In genomic region chr10:106320876-106321275, GRCh38 we compare ENCODE assay signal across 39 cellular contexts.
"Had no signal": no experiment of that assay in that cellular context is flagged by ENCODE, and none has a peak within 500 bp of the region (broad histone marks: within the 10 kb centered on the region; RNA-seq: fewer than 3 reads in every experiment).

No MANE protein-coding gene starts in this region.

- H3K9me3 ChIP-seq: adrenal gland, ascending aorta, body of pancreas had no signal

- ATAC-seq: activated naive CD4-positive, alpha-beta T cell treated with anti-CD3 and anti-CD28 coated beads, Interleukin-2, amount 50 U/mL, for 72 hours; activated naive CD8-positive, alpha-beta T cell treated with anti-CD3 and anti-CD28 coated beads, Interleukin-2, amount 50 U/mL, for 24 hours; activated T-cell treated with anti-CD3 and anti-CD28 coated beads, Interleukin-2, amount 50 U/mL, for 4 hours; activated T-cell treated with anti-CD3 and anti-CD28 coated beads, Interleukin-2, amount 50 U/mL, for 72 hours; activated T-helper 17 cell treated with anti-CD3 and anti-CD28 coated beads, Interleukin-2, amount 50 U/mL, for 72 hours; body of pancreas had no signal

- H3K4me3 Mint-ChIP-seq: activated naive CD4-positive, alpha-beta T cell treated with anti-CD3 and anti-CD28 coated beads for 36 hours; activated naive CD4-positive, alpha-beta T cell treated with anti-CD3 and anti-CD28 coated beads, Interleukin-2, amount 10 ng/mL, durations not matched to agents 7 days and 5 days; activated naive CD4-positive, alpha-beta T cell treated with anti-CD3 and anti-CD28 coated beads, Interleukin-2, amount 50 U/mL, for 24 hours; activated naive CD8-positive, alpha-beta T cell; activated naive CD8-positive, alpha-beta T cell treated with anti-CD3 and anti-CD28 coated beads for 36 hours; activated naive CD8-positive, alpha-beta T cell treated with anti-CD3 and anti-CD28 coated beads, Interleukin-2, amount 10 ng/mL, durations not matched to agents 7 days and 5 days; activated naive CD8-positive, alpha-beta T cell treated with anti-CD3 and anti-CD28 coated beads, Interleukin-2, amount 50 U/mL, for 24 hours; activated T-cell treated with anti-CD3 and anti-CD28 coated beads, Interleukin-2, amount 50 U/mL, for 24 hours; activated T-cell treated with anti-CD3 and anti-CD28 coated beads, Interleukin-2, amount 50 U/mL, for 4 hours; activated T-cell treated with anti-CD3 and anti-CD28 coated beads, Interleukin-2, amount 50 U/mL, for 72 hours; activated T-helper 1 cell treated with anti-CD3 and anti-CD28 coated beads, Interleukin-12 subunit alpha, Interleukin-12 subunit beta, Interleukin-2, Interleukin-4 antibody, amounts not matched to agents 30 ng/mL and 10 ng/mL and 1 ng/mL, durations not matched to agents 14 hours and 24 hours and 36 hours; activated T-helper 17 cell treated with anti-CD3 and anti-CD28 coated beads, Interleukin-2, amount 50 U/mL, for 72 hours; brain; central memory CD8-positive, alpha-beta T cell had no signal

- H3K27ac Mint-ChIP-seq: activated naive CD4-positive, alpha-beta T cell treated with anti-CD3 and anti-CD28 coated beads for 36 hours; activated naive CD4-positive, alpha-beta T cell treated with anti-CD3 and anti-CD28 coated beads, Interleukin-2, amount 10 ng/mL, durations not matched to agents 7 days and 5 days; activated naive CD4-positive, alpha-beta T cell treated with anti-CD3 and anti-CD28 coated beads, Interleukin-2, amount 50 U/mL, for 24 hours; activated naive CD4-positive, alpha-beta T cell treated with anti-CD3 and anti-CD28 coated beads, Interleukin-2, amount 50 U/mL, for 72 hours; activated naive CD8-positive, alpha-beta T cell; activated naive CD8-positive, alpha-beta T cell treated with anti-CD3 and anti-CD28 coated beads for 36 hours; activated naive CD8-positive, alpha-beta T cell treated with anti-CD3 and anti-CD28 coated beads, Interleukin-2, amount 10 ng/mL, durations not matched to agents 7 days and 5 days; activated naive CD8-positive, alpha-beta T cell treated with anti-CD3 and anti-CD28 coated beads, Interleukin-2, amount 50 U/mL, for 24 hours; activated T-cell treated with anti-CD3 and anti-CD28 coated beads, Interleukin-2, amount 50 U/mL, for 24 hours; activated T-cell treated with anti-CD3 and anti-CD28 coated beads, Interleukin-2, amount 50 U/mL, for 72 hours; activated T-helper 1 cell treated with anti-CD3 and anti-CD28 coated beads, Interleukin-12 subunit alpha, Interleukin-12 subunit beta, Interleukin-2, Interleukin-4 antibody, amounts not matched to agents 30 ng/mL and 10 ng/mL and 1 ng/mL, durations not matched to agents 14 hours and 24 hours and 36 hours; activated T-helper 17 cell treated with anti-CD3 and anti-CD28 coated beads, Interleukin-2, amount 50 U/mL, for 72 hours; activated T-helper 2 cell treated with anti-CD3 and anti-CD28 coated beads, Interferon-gamma antibody, Interleukin-2, Interleukin-4, amounts not matched to agents 10 μg/mL and 5 μg/mL and 100 μg/mL, durations not matched to agents 14 hours and 24 hours and 36 hours; brain had no signal

- H3K27me3 ChIP-seq: adrenal gland, ascending aorta, body of pancreas, brain microvascular endothelial cell, breast epithelium, cardiac muscle cell had no signal

- H3K4me3 ChIP-seq: adrenal gland, ascending aorta, body of pancreas, breast epithelium, cardiac muscle cell had no signal

- H3K36me3 Mint-ChIP-seq: activated naive CD4-positive, alpha-beta T cell treated with anti-CD3 and anti-CD28 coated beads, Interleukin-2, amount 10 ng/mL, durations not matched to agents 7 days and 5 days; activated naive CD4-positive, alpha-beta T cell treated with anti-CD3 and anti-CD28 coated beads, Interleukin-2, amount 50 U/mL, for 24 hours; activated naive CD8-positive, alpha-beta T cell; activated naive CD8-positive, alpha-beta T cell treated with anti-CD3 and anti-CD28 coated beads for 36 hours; activated naive CD8-positive, alpha-beta T cell treated with anti-CD3 and anti-CD28 coated beads, Interleukin-2, amount 10 ng/mL, durations not matched to agents 7 days and 5 days; brain had no signal

- H3K4me1 Mint-ChIP-seq: activated naive CD4-positive, alpha-beta T cell treated with anti-CD3 and anti-CD28 coated beads, Interleukin-2, amount 10 ng/mL, durations not matched to agents 7 days and 5 days; activated naive CD4-positive, alpha-beta T cell treated with anti-CD3 and anti-CD28 coated beads, Interleukin-2, amount 50 U/mL, for 24 hours; activated naive CD8-positive, alpha-beta T cell treated with anti-CD3 and anti-CD28 coated beads for 36 hours; activated naive CD8-positive, alpha-beta T cell treated with anti-CD3 and anti-CD28 coated beads, Interleukin-2, amount 10 ng/mL, durations not matched to agents 7 days and 5 days; activated naive CD8-positive, alpha-beta T cell treated with anti-CD3 and anti-CD28 coated beads, Interleukin-2, amount 50 U/mL, for 24 hours; activated T-helper 17 cell treated with anti-CD3 and anti-CD28 coated beads, Interleukin-2, amount 50 U/mL, for 72 hours; central memory CD8-positive, alpha-beta T cell had no signal

- H3K27me3 Mint-ChIP-seq: activated naive CD4-positive, alpha-beta T cell treated with anti-CD3 and anti-CD28 coated beads, Interleukin-2, amount 10 ng/mL, durations not matched to agents 7 days and 5 days; activated naive CD8-positive, alpha-beta T cell; activated naive CD8-positive, alpha-beta T cell treated with anti-CD3 and anti-CD28 coated beads for 36 hours; activated naive CD8-positive, alpha-beta T cell treated with anti-CD3 and anti-CD28 coated beads, Interleukin-2, amount 10 ng/mL, durations not matched to agents 7 days and 5 days; activated naive CD8-positive, alpha-beta T cell treated with anti-CD3 and anti-CD28 coated beads, Interleukin-2, amount 50 U/mL, for 24 hours; activated T-cell treated with anti-CD3 and anti-CD28 coated beads, Interleukin-2, amount 50 U/mL, for 24 hours; activated T-helper 17 cell treated with anti-CD3 and anti-CD28 coated beads, Interleukin-2, amount 50 U/mL, for 72 hours; central memory CD8-positive, alpha-beta T cell had no signal

- H3K4me1 ChIP-seq: adrenal gland, ascending aorta, body of pancreas, breast epithelium had no signal

- H3K27ac ChIP-seq: adrenal gland, ascending aorta, body of pancreas, brain microvascular endothelial cell, breast epithelium, cardiac muscle cell had no signal

- DNase-seq: activated effector memory CD4-positive, alpha-beta T cell treated with anti-CD3 and anti-CD28 coated beads, Interleukin-2, amount 50 U/mL, for 16 hours; activated effector memory CD4-positive, alpha-beta T cell treated with Interleukin-2 at 50 U/mL for 16 hours; activated gamma-delta T cell; activated gamma-delta T cell treated with Interleukin-2 at 50 U/mL for 16 hours; activated naive CD4-positive, alpha-beta T cell; activated naive CD4-positive, alpha-beta T cell treated with anti-CD3 and anti-CD28 coated beads for 36 hours; activated naive CD4-positive, alpha-beta T cell treated with anti-CD3 and anti-CD28 coated beads, Interleukin-2, amount 10 ng/mL, durations not matched to agents 7 days and 5 days; activated naive CD4-positive, alpha-beta T cell treated with anti-CD3 and anti-CD28 coated beads, Interleukin-2, amount 50 U/mL, for 16 hours; activated naive CD4-positive, alpha-beta T cell treated with Interleukin-2 at 50 U/mL for 16 hours; activated naive CD8-positive, alpha-beta T cell treated with anti-CD3 and anti-CD28 coated beads for 36 hours; activated naive CD8-positive, alpha-beta T cell treated with anti-CD3 and anti-CD28 coated beads, Interleukin-2, amount 10 ng/mL, durations not matched to agents 7 days and 5 days; activated naive CD8-positive, alpha-beta T cell treated with anti-CD3 and anti-CD28 coated beads, Interleukin-2, amount 50 U/mL, for 24 hours; activated T-cell treated with anti-CD3 and anti-CD28 coated beads for 4 hours; activated T-cell treated with anti-CD3 and anti-CD28 coated beads, Interleukin-2, amount 50 U/mL, for 1 hour; activated T-cell treated with anti-CD3 and anti-CD28 coated beads, Interleukin-2, amount 50 U/mL, for 24 hours; activated T-cell treated with anti-CD3 and anti-CD28 coated beads, Interleukin-2, amount 50 U/mL, for 4 hours; activated T-cell treated with anti-CD3 and anti-CD28 coated beads, Interleukin-2, amount 50 U/mL, for 48 hours; activated T-cell treated with anti-CD3 and anti-CD28 coated beads, Interleukin-2, amount 50 U/mL, for 72 hours; adrenal gland; amniotic stem cell; amygdala; anterior cingulate cortex; aorta; body of pancreas; brain microvascular endothelial cell; caudate nucleus; central memory CD4-positive, alpha-beta T cell; cerebellar nuclear complex had no signal

- H3K36me3 ChIP-seq: adrenal gland, ascending aorta, brain microvascular endothelial cell, breast epithelium, cardiac muscle cell had no signal
